ENCODE assay signal across 19 cellular contexts in the genomic region with DNA sequence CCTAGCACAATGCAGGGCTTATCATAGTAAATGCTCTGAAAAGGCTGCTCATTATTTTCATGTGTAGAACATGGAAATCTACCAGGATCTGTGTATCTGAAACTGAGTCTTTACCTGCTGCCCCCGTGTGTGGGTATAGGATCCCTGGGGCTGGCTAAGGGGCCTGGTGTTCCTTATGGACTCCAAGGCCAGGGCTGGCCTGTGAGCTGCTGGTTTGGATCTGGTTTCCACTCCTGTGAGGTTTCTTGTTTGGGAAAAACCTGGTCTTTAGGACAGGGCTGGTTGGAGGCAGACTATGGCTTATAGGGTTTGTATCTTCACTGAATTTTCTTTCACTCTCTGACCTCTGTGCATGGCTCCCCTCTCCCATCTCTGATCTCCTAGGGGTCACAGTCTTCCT.
DNase-seq lines count a peak whose midpoint lies in the region; FAIRE-seq and TF ChIP-seq lines count a peak whose summit lies in the region.
"Had no signal": no experiment of that assay in that cellular context is flagged by ENCODE, and none has a peak within 500 bp of the region (broad histone marks: within the 10 kb centered on the region; RNA-seq: fewer than 3 reads in every experiment).

No MANE protein-coding gene starts in this region.

- H2BK5ac ChIP-seq in H9 (ENCODE audit: insufficient read length, low read length), result no peak overlapping the region

- H3K27ac Mint-ChIP-seq in H9 (no peak overlapping the region), chondrocyte (ENCODE audit: unreplicated experiment) (no peak overlapping the region), glutamatergic neuron (ENCODE audit: unreplicated experiment) (no peak overlapping the region)
- H3K27ac Mint-ChIP-seq: B cell; CD4-positive, CD25-positive, alpha-beta regulatory T cell; GM23338; HFFc6 had no signal

- H3K4ac ChIP-seq in H9 (ENCODE audit: low read depth, low read length), result no peak overlapping the region

- H2AFZ ChIP-seq in H9 (ENCODE audit: low read length) (no peak overlapping the region), osteoblast (ENCODE audit: low read length) (no peak overlapping the region)
- H2AFZ ChIP-seq: GM23338 had no signal

- no CpG with 5 or more reads among the region's 1 CpG for WGBS in H9 (ENCODE audit: extremely low coverage, insufficient read length, low lambda C conversion rate)
- WGBS in suprapubic skin, result 67% methylated on average over 1 of the region's 1 CpG

- no peaks in the 10 kb centered on the region for H3K79me1 ChIP-seq in H9 (ENCODE audit: insufficient read depth, low read depth, low read length, poor library complexity, severe bottlenecking)

- H3K27me3 ChIP-seq in H9 (ENCODE audit: insufficient read depth, low read length) (no peaks in the 10 kb centered on the region), suprapubic skin (peaks cover 6% of the 10 kb centered on the region), osteoblast (ENCODE audit: insufficient read depth, low read length) (peaks cover 8% of the 10 kb centered on the region)
- H3K27me3 ChIP-seq: BLaER1 treated with 17β-estradiol and CSF1 and Interleukin-3, amounts not matched to agents 10 nM and 100 nM had no signal

- H2BK120ac ChIP-seq in H9 (ENCODE audit: low read depth, low read length, poor library complexity, severe bottlenecking), result no peak overlapping the region

- H3K36me3 ChIP-seq in suprapubic skin (no peaks in the 10 kb centered on the region), osteoblast (ENCODE audit: insufficient read depth, low read length) (no peaks in the 10 kb centered on the region)

- no peaks in the 10 kb centered on the region for H3K27me3 Mint-ChIP-seq in H9 (ENCODE audit: low read depth)
- H3K27me3 Mint-ChIP-seq in chondrocyte (ENCODE audit: low read depth), result no peaks in the 10 kb centered on the region
- peaks cover 4% of the 10 kb centered on the region for H3K27me3 Mint-ChIP-seq in glutamatergic neuron (ENCODE audit: unreplicated experiment)

- no peaks in the 10 kb centered on the region; the same call in 1 of the 2 replicates for H3K4me1 ChIP-seq in H9 (ENCODE audit: insufficient read depth, low read length)
- peaks cover 9% of the 10 kb centered on the region for H3K4me1 ChIP-seq in suprapubic skin
- peaks cover 17% of the 10 kb centered on the region for H3K4me1 ChIP-seq in osteoblast (ENCODE audit: insufficient read depth, low read length)
- H3K4me1 ChIP-seq: Caco-2 had no signal

- H3K79me2 ChIP-seq in H9 (ENCODE audit: insufficient read depth, low read length) (no peaks in the 10 kb centered on the region), osteoblast (ENCODE audit: insufficient read depth, low read length) (no peaks in the 10 kb centered on the region)

- no peak for FAIRE-seq in GM19239 (lab: Jason Lieb, UNC)
- FAIRE-seq: D721Med, G401.6, GM12891, GM18507, H54 had no signal

- H4K8ac ChIP-seq in H9 (replicated peaks; ENCODE audit: insufficient read length, low read depth, low read length), result no peak overlapping the region

- H3K4me1 Mint-ChIP-seq in H9, result peaks cover 2 to 7% of the 10 kb centered on the region in 2 experiments; a peak in 2 of 4 replicates
- H3K4me1 Mint-ChIP-seq in chondrocyte (ENCODE audit: low read depth), result peaks cover 4% of the 10 kb centered on the region
- peaks cover 2% of the 10 kb centered on the region for H3K4me1 Mint-ChIP-seq in glutamatergic neuron (ENCODE audit: low read depth, unreplicated experiment)
- H3K4me1 Mint-ChIP-seq: B cell; CD4-positive, CD25-positive, alpha-beta regulatory T cell had no signal

- H2AK5ac ChIP-seq in H9 (ENCODE audit: insufficient read length, low read length), result no peak overlapping the region

- no peak overlapping the region for H4K91ac ChIP-seq in H9 (ENCODE audit: insufficient read length, low read depth, low read length)

- H3K4me2 ChIP-seq in H9 (ENCODE audit: insufficient read depth, insufficient read length, low read length) (no peak overlapping the region), osteoblast (ENCODE audit: insufficient read depth, low read length) (no peak overlapping the region)
- H3K4me2 ChIP-seq: BLaER1 treated with 17β-estradiol and CSF1 and Interleukin-3, amounts not matched to agents 10 nM and 100 nM; GM23338 had no signal

- H3K9me3 Mint-ChIP-seq in H9, result no peaks in the 10 kb centered on the region
- H3K9me3 Mint-ChIP-seq in chondrocyte (ENCODE audit: low read depth), result no peaks in the 10 kb centered on the region
- peaks cover 3% of the 10 kb centered on the region for H3K9me3 Mint-ChIP-seq in glutamatergic neuron (ENCODE audit: unreplicated experiment)
- H3K9me3 Mint-ChIP-seq: CD4-positive, CD25-positive, alpha-beta regulatory T cell; GM23338; HFFc6 had no signal

- no peak for TF ChIP-seq POLR2A in suprapubic skin (IDR thresholded peaks at IDR 0.05)

- H4K20me1 ChIP-seq in H9 (ENCODE audit: control insufficient read depth, insufficient read depth, insufficient read length) (no peaks in the 10 kb centered on the region), osteoblast (ENCODE audit: insufficient read depth, low read length) (no peaks in the 10 kb centered on the region)

- no peak overlapping the region for H3K27ac ChIP-seq in H9 (ENCODE audit: insufficient read length, low read depth, low read length)
- H3K27ac ChIP-seq in suprapubic skin, result no peak overlapping the region
- no peak overlapping the region for H3K27ac ChIP-seq in osteoblast (ENCODE audit: low read depth, low read length)
- H3K27ac ChIP-seq: BLaER1 treated with 17β-estradiol and CSF1 and Interleukin-3, amounts not matched to agents 10 nM and 100 nM; HL-60 had no signal

- H3T11ph ChIP-seq in H9 (ENCODE audit: low read length), result no peak overlapping the region

- TF ChIP-seq EP300 in suprapubic skin (IDR thresholded peaks at IDR 0.05), result no peak

- no peaks in the 10 kb centered on the region for H3K23me2 ChIP-seq in H9 (ENCODE audit: insufficient read length, low read depth, low read length, poor library complexity, severe bottlenecking)

- no peak overlapping the region for H3K9ac ChIP-seq in H9 (ENCODE audit: extremely low read depth, insufficient read length, low read length)
- H3K9ac ChIP-seq: BLaER1 treated with 17β-estradiol and CSF1 and Interleukin-3, amounts not matched to agents 10 nM and 100 nM had no signal

- H3K4me3 ChIP-seq in suprapubic skin, result no peak overlapping the region
- no peak overlapping the region for H3K4me3 ChIP-seq in osteoblast (ENCODE audit: insufficient read depth, low read length)
- H3K4me3 ChIP-seq: BLaER1 treated with 17β-estradiol and CSF1 and Interleukin-3, amounts not matched to agents 10 nM and 100 nM; GM23338 had no signal

- no peak overlapping the region for H3K23ac ChIP-seq in H9 (ENCODE audit: insufficient read length, low read depth, low read length)

- peaks cover 0 to 2% (median 0%) of the 10 kb centered on the region in 3 experiments; a peak in 2 of 7 replicates for H3K36me3 Mint-ChIP-seq in H9 (ENCODE audit: insufficient read depth in 1 of 3, low read depth in 3 of 3)
- peaks cover 25% of the 10 kb centered on the region for H3K36me3 Mint-ChIP-seq in chondrocyte (ENCODE audit: low read depth)
- H3K36me3 Mint-ChIP-seq in glutamatergic neuron (ENCODE audit: unreplicated experiment), result no peaks in the 10 kb centered on the region
- H3K36me3 Mint-ChIP-seq: CD4-positive, CD25-positive, alpha-beta regulatory T cell had no signal

- no peaks in the 10 kb centered on the region for H3K9me3 ChIP-seq in H9 (ENCODE audit: control insufficient read depth, low read depth, low read length)
- no peaks in the 10 kb centered on the region for H3K9me3 ChIP-seq in suprapubic skin
- no peaks in the 10 kb centered on the region for H3K9me3 ChIP-seq in osteoblast (ENCODE audit: low read depth, low read length)
- H3K9me3 ChIP-seq: BLaER1 treated with 17β-estradiol and CSF1 and Interleukin-3, amounts not matched to agents 10 nM and 100 nM; Caco-2 had no signal

- H2BK20ac ChIP-seq in H9 (ENCODE audit: low read depth, low read length, poor library complexity, severe bottlenecking), result no peak overlapping the region

- H2BK15ac ChIP-seq in H9 (ENCODE audit: low read depth, low read length), result no peak overlapping the region

- no peak overlapping the region for H4K5ac ChIP-seq in H9 (ENCODE audit: insufficient read length, low read depth, low read length)

- H3K18ac ChIP-seq in H9 (ENCODE audit: insufficient read length, low read depth, low read length), result no peak overlapping the region

- DNase-seq in H9, result peak; percentile 8
- DNase-seq in chondrocyte (ENCODE audit: low spot score), result peak; percentile 26
- peak; percentile 24 for DNase-seq in mesenteric fat pad (ENCODE audit: low spot score)
- DNase-seq in suprapubic skin (ENCODE audit: low spot score in 2 of 2), result peak; percentile 7 to 11
- DNase-seq in glutamatergic neuron, result no peak
- no peak for DNase-seq in GM19239 (ENCODE audit: insufficient read length, low spot score)
- DNase-seq in osteoblast (ENCODE audit: insufficient read length, low spot score, missing footprints), result no peak
- DNase-seq: CD4-positive, CD25-positive, alpha-beta regulatory T cell; HFFc6 had no signal

- H3K14ac ChIP-seq in H9 (ENCODE audit: insufficient read depth, low read length), result no peak overlapping the region

- TF ChIP-seq CTCF in H9 (conservative IDR thresholded peaks at IDR 0.05) (no peak), chondrocyte (IDR thresholded peaks at IDR 0.05) (no peak), suprapubic skin (IDR thresholded peaks at IDR 0.05) (no peak), glutamatergic neuron (IDR thresholded peaks at IDR 0.05; ENCODE audit: partially characterized antibody, unreplicated experiment) (no peak), osteoblast (IDR thresholded peaks at IDR 0.05; ENCODE audit: extremely low read depth, low read depth, low read length) (no peak)

- H3K56ac ChIP-seq in H9 (ENCODE audit: insufficient read length, low read depth, low read length), result no peak overlapping the region

- H2BK12ac ChIP-seq in H9 (ENCODE audit: insufficient read length, low read depth, low read length), result no peak overlapping the region

- no peak overlapping the region for H3K4me3 Mint-ChIP-seq in H9
- no peak overlapping the region for H3K4me3 Mint-ChIP-seq in chondrocyte (ENCODE audit: unreplicated experiment)
- no peak overlapping the region for H3K4me3 Mint-ChIP-seq in glutamatergic neuron (ENCODE audit: unreplicated experiment)
- H3K4me3 Mint-ChIP-seq: B cell; CD4-positive, CD25-positive, alpha-beta regulatory T cell; GM23338; HFFc6 had no signal

Comparison
In these comparisons a context has a peak if more than half of its experiments do, and no peak if none do; other contexts are left out.
1. DNase-seq: peak in H9 (single experiment), chondrocyte (single experiment), mesenteric fat pad (single experiment) and suprapubic skin (2 of 2); none in glutamatergic neuron (single experiment), GM19239 (single experiment) and osteoblast (single experiment).